ENCODE assay signal across 21 cellular contexts in the genomic region with DNA sequence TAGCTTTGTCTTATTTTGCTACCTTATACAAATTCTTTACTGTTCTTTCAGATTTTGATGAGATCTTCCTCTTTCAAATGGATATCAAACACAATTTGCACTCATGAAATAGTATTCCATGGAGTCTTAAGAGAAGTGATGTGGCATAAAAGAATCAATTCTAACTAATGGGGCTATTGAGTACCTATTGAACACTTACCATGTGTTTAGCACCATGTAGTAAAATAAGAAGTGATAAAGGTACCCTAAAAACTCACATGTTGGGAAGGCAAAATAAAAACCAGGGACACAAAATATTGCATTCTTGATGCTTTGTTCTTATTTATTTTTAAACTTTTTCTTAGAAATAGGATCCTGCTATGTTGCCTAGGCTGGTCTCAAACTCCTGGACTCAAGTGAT. TPM values are rescaled to one million over a fixed set of nuclear protein-coding genes. Genes with fewer than 3 reads are reported as not detected.
DNase-seq lines count a peak whose midpoint lies in the region; ATAC-seq and TF ChIP-seq lines count a peak whose summit lies in the region.
"Had no signal": no experiment of that assay in that cellular context is flagged by ENCODE, and none has a peak within 500 bp of the region (broad histone marks: within the 10 kb centered on the region; RNA-seq: fewer than 3 reads in every experiment).

No MANE protein-coding gene starts in this region.

- H3K36me3 Mint-ChIP-seq in natural killer cell (no peaks in the 10 kb centered on the region), immature natural killer cell (peaks cover 0 to 1% (median 0%) of the 10 kb centered on the region in 3 donors)
- no peaks in the 10 kb centered on the region for H3K36me3 Mint-ChIP-seq in natural killer cell treated with Interleukin-12 subunit alpha and Interleukin-12 subunit beta and Interleukin-15 and Interleukin-18, amount 100 ng/mL, for 72 hours
- H3K36me3 Mint-ChIP-seq: activated naive CD4-positive, alpha-beta T cell treated with anti-CD3 and anti-CD28 coated beads, Interleukin-2, amount 10 ng/mL, durations not matched to agents 7 days and 5 days; T-cell had no signal

- in situ Hi-C loops in gastrocnemius medialis (cut with MboI; ENCODE audit: low sequenced_read_pairs in 4 of 4), result no loop called here
- in situ Hi-C loops in HAP-1 (cut with MboI; ENCODE audit: low sequenced_read_pairs), result no loop called here

- H3K9me3 Mint-ChIP-seq in natural killer cell, result no peaks in the 10 kb centered on the region
- H3K9me3 Mint-ChIP-seq in natural killer cell treated with Interleukin-12 subunit alpha and Interleukin-12 subunit beta and Interleukin-15 and Interleukin-18, amount 100 ng/mL, for 72 hours, result no peaks in the 10 kb centered on the region
- H3K9me3 Mint-ChIP-seq in immature natural killer cell, result no peaks in the 10 kb centered on the region
- H3K9me3 Mint-ChIP-seq: activated naive CD4-positive, alpha-beta T cell treated with anti-CD3 and anti-CD28 coated beads, Interleukin-2, amount 10 ng/mL, durations not matched to agents 7 days and 5 days; activated T-cell treated with anti-CD3 and anti-CD28 coated beads, Interleukin-2, amount 50 U/mL, for 72 hours; T-cell had no signal

- H3K27ac Mint-ChIP-seq in natural killer cell (peak overlapping the region; percentile 85 to 87), immature natural killer cell (peak overlapping the region in 5 of 6 donors; percentile 20 to 90 (median 67))
- H3K27ac Mint-ChIP-seq in natural killer cell treated with Interleukin-12 subunit alpha and Interleukin-12 subunit beta and Interleukin-15 and Interleukin-18, amount 100 ng/mL, for 72 hours, result peak overlapping the region in 1 of 2 donors; percentile 75
- H3K27ac Mint-ChIP-seq: activated naive CD4-positive, alpha-beta T cell treated with anti-CD3 and anti-CD28 coated beads, Interleukin-2, amount 10 ng/mL, durations not matched to agents 7 days and 5 days; activated T-cell treated with anti-CD3 and anti-CD28 coated beads, Interleukin-2, amount 50 U/mL, for 72 hours; T-cell had no signal

- H3K9me3 ChIP-seq in gastrocnemius medialis, result no peaks in the 10 kb centered on the region
- H3K9me3 ChIP-seq in HAP-1, result no peaks in the 10 kb centered on the region
- H3K9me3 ChIP-seq: BLaER1 treated with 17β-estradiol and CSF1 and Interleukin-3, amounts not matched to agents 10 nM and 100 nM; MG63 had no signal

- TF ChIP-seq CTCF in natural killer cell (IDR thresholded peaks at IDR 0.05) (no peak), gastrocnemius medialis (IDR thresholded peaks at IDR 0.05 in 4 of 5, conservative IDR thresholded peaks at IDR 0.05 in 1 of 5) (no peak)

- H3K27ac ChIP-seq in gastrocnemius medialis, result peak overlapping the region; percentile 72 to 79 (median 76)

- peaks cover 36 to 72% of the 10 kb centered on the region in 2 donors for H3K4me1 Mint-ChIP-seq in natural killer cell
- H3K4me1 Mint-ChIP-seq in natural killer cell treated with Interleukin-12 subunit alpha and Interleukin-12 subunit beta and Interleukin-15 and Interleukin-18, amount 100 ng/mL, for 72 hours (ENCODE audit: low read depth in 2 of 2), result peaks cover 18 to 32% of the 10 kb centered on the region in 2 donors
- peaks cover 84 to 85% of the 10 kb centered on the region in 2 donors for H3K4me1 Mint-ChIP-seq in immature natural killer cell
- H3K4me1 Mint-ChIP-seq: activated naive CD4-positive, alpha-beta T cell treated with anti-CD3 and anti-CD28 coated beads, Interleukin-2, amount 10 ng/mL, durations not matched to agents 7 days and 5 days had no signal

- DNase-seq in natural killer cell (no peak), immature natural killer cell (no peak), gastrocnemius medialis (no peak), HAP-1 (ENCODE audit: low spot score in 2 of 2) (no peak)
- no peak for DNase-seq in natural killer cell treated with Interleukin-12 subunit alpha and Interleukin-12 subunit beta and Interleukin-15 and Interleukin-18, amount 100 ng/mL, for 72 hours (ENCODE audit: low spot score)
- no peak for DNase-seq in stimulated activated CD4-positive, alpha-beta T cell treated with anti-CD3 and anti-CD28 coated beads, Interleukin-2, amount 100 ng/mL, for 48 hours
- DNase-seq: activated CD4-positive, alpha-beta T cell treated with anti-CD3 and anti-CD28 coated beads for 4 hours; activated naive CD4-positive, alpha-beta T cell treated with anti-CD3 and anti-CD28 coated beads, Interleukin-2, amount 10 ng/mL, durations not matched to agents 7 days and 5 days; activated T-cell treated with anti-CD3 and anti-CD28 coated beads, Interleukin-2, amount 50 U/mL, for 72 hours; cerebellar nuclear complex; effector memory CD4-positive, alpha-beta T cell; head of caudate nucleus; MG63; NCI-H1436 treated with DMSO at 0.1 percent for 48 hours; NCI-H526; stimulated activated CD4-positive, alpha-beta T cell treated with anti-CD3 and anti-CD28 coated beads, Interleukin-2, amount 100 ng/mL, for 24 hours; T-cell had no signal

- H3K4me3 ChIP-seq in gastrocnemius medialis, result no peak overlapping the region
- no peak overlapping the region for H3K4me3 ChIP-seq in HAP-1
- H3K4me3 ChIP-seq: BLaER1 treated with 17β-estradiol and CSF1 and Interleukin-3, amounts not matched to agents 10 nM and 100 nM; MG63 had no signal

- no peak for TF ChIP-seq POLR2A in gastrocnemius medialis (IDR thresholded peaks at IDR 0.05)

- H3K4me1 ChIP-seq in gastrocnemius medialis, result peaks cover 74 to 88% of the 10 kb centered on the region in 2 donors
- H3K4me1 ChIP-seq in HAP-1, result peaks cover 29% of the 10 kb centered on the region

- no peaks in the 10 kb centered on the region for H3K36me3 ChIP-seq in gastrocnemius medialis
- H3K36me3 ChIP-seq in HAP-1 (replicated peaks), result no peaks in the 10 kb centered on the region

- H3K4me3 Mint-ChIP-seq in natural killer cell, result no peak overlapping the region
- no peak overlapping the region for H3K4me3 Mint-ChIP-seq in natural killer cell treated with Interleukin-12 subunit alpha and Interleukin-12 subunit beta and Interleukin-15 and Interleukin-18, amount 100 ng/mL, for 72 hours
- no peak overlapping the region for H3K4me3 Mint-ChIP-seq in immature natural killer cell
- H3K4me3 Mint-ChIP-seq: activated naive CD4-positive, alpha-beta T cell treated with anti-CD3 and anti-CD28 coated beads, Interleukin-2, amount 10 ng/mL, durations not matched to agents 7 days and 5 days; activated T-cell treated with anti-CD3 and anti-CD28 coated beads, Interleukin-2, amount 50 U/mL, for 72 hours; T-cell had no signal

- H3K27me3 ChIP-seq in gastrocnemius medialis, result no peaks in the 10 kb centered on the region
- H3K27me3 ChIP-seq in HAP-1 (ENCODE audit: low read depth), result no peaks in the 10 kb centered on the region
- H3K27me3 ChIP-seq: BLaER1 treated with 17β-estradiol and CSF1 and Interleukin-3, amounts not matched to agents 10 nM and 100 nM; MG63 had no signal

- ATAC-seq in natural killer cell, result no peak
- ATAC-seq in natural killer cell treated with Interleukin-12 subunit alpha and Interleukin-12 subunit beta and Interleukin-15 and Interleukin-18, amount 100 ng/mL, for 72 hours, result no peak
- ATAC-seq in gastrocnemius medialis, result no peak
- ATAC-seq in HG03045 (IDR thresholded peaks at IDR 0.05; ENCODE audit: unreplicated experiment), result no peak
- no peak for ATAC-seq in HG03039 (IDR thresholded peaks at IDR 0.05; ENCODE audit: unreplicated experiment)
- ATAC-seq: activated T-cell treated with anti-CD3 and anti-CD28 coated beads, Interleukin-2, amount 50 U/mL, for 72 hours; HCT116; T-cell had no signal

- intact Hi-C loops in natural killer cell (cut with micrococcal nuclease), result no loop called here
- intact Hi-C loops in gastrocnemius medialis (cut with DNase I; ENCODE audit: low total_unique reads), result loop anchor here (5.0 kb wide), 2 partner anchors 41 to 56 kb away; partner anchors contain the start of gene KIF13A

- H3K27me3 Mint-ChIP-seq in natural killer cell (ENCODE audit: low read depth in 2 of 2) (no peaks in the 10 kb centered on the region), immature natural killer cell (ENCODE audit: low read depth in 3 of 3) (peaks cover 0 to 3% (median 0%) of the 10 kb centered on the region in 3 donors)
- H3K27me3 Mint-ChIP-seq in natural killer cell treated with Interleukin-12 subunit alpha and Interleukin-12 subunit beta and Interleukin-15 and Interleukin-18, amount 100 ng/mL, for 72 hours, result no peaks in the 10 kb centered on the region

RNA-seq across cellular contexts. Expression of gene KIF13A, which starts 56.2 kb away (rescaled TPM):
- 10 to 100 TPM; 15.0 to 26.4 (median 19.5) TPM for total RNA-seq in natural killer cell
- 10 to 100 TPM in 1 of 2 donors, 1 to 10 TPM in 1; 8.2 to 33.6 TPM for total RNA-seq in natural killer cell treated with Interleukin-12 subunit alpha and Interleukin-12 subunit beta and Interleukin-15 and Interleukin-18, amount 100 ng/mL, for 72 hours
- polyA plus RNA-seq in immature natural killer cell, result 1 to 10 TPM in 1 of 3 donors, under 1 TPM in 2; 0.50 to 1.1 (median 0.92) TPM
- 10 to 100 TPM; 47.4 to 72.9 (median 63.8) TPM for total RNA-seq in gastrocnemius medialis
